8 cellular contexts compared by ENCODE assay signal in genomic region chr20:46690219-46691111, GRCh38. TPM values are rescaled to one million over a fixed set of nuclear protein-coding genes. Genes with fewer than 3 reads are reported as not detected.
DNase-seq lines count a peak whose midpoint lies in the region; ATAC-seq and TF ChIP-seq lines count a peak whose summit lies in the region.

No MANE protein-coding gene starts in this region.

- CTCF ChIA-PET in CD4-positive, alpha-beta T cell (lab: Charles Lee): no interaction called here

- peak overlapping the region; percentile 94 for H3K27ac Mint-ChIP-seq in CD4-positive, alpha-beta T cell

- H3K36me3 ChIP-seq in OCI-LY1 (ENCODE audit: insufficient read depth, low read length) (peaks cover 21% of the 10 kb centered on the region), neuron (ENCODE audit: insufficient read depth, low read length) (peaks cover 4% of the 10 kb centered on the region)

- DNase-seq in CD4-positive, alpha-beta T cell: no peak
- DNase-seq in ecto neural progenitor cell (ENCODE audit: low spot score) (peak; percentile 10), NCI-H1436 treated with DMSO at 0.1 percent for 48 hours (lab: John Stamatoyannopoulos, UW) (no peak), NCI-H510A treated with DMSO at 0.1 percent for 48 hours (lab: John Stamatoyannopoulos, UW) (no peak)
- DNase-seq in NK-92 treated with Interleukin-12 subunit alpha and Interleukin-12 subunit beta, amount 100 ng/mL, for 24 hours (lab: John Stamatoyannopoulos, UW): no peak

- H3K9me3 ChIP-seq in CD4-positive, alpha-beta T cell (ENCODE audit: control insufficient read depth, low read length): no peaks in the 10 kb centered on the region
- no peaks in the 10 kb centered on the region for H3K9me3 ChIP-seq in OCI-LY1 (ENCODE audit: low read length)
- no peaks in the 10 kb centered on the region for H3K9me3 ChIP-seq in neuron (ENCODE audit: low read length)

- H3K9me2 ChIP-seq in OCI-LY1 (ENCODE audit: low read depth, low read length): no peaks in the 10 kb centered on the region

- POLR2A ChIA-PET in CD4-positive, alpha-beta T cell (lab: Charles Lee): interaction anchor here (0.6 to 2.7 kb wide), 5 partner anchors 11 to 326 kb away, joined by 3 to 7 read pairs (median 3); partner anchors contain the start of gene ELMO2

- H3K27me3 ChIP-seq in CD4-positive, alpha-beta T cell (ENCODE audit: control insufficient read depth, insufficient read depth, low read length): no peaks in the 10 kb centered on the region
- H3K27me3 ChIP-seq in OCI-LY1 (ENCODE audit: insufficient read depth, low read length): no peaks in the 10 kb centered on the region
- H3K27me3 ChIP-seq in neuron (ENCODE audit: insufficient read depth, low read length): no peaks in the 10 kb centered on the region

- no peaks in the 10 kb centered on the region for H3K9me3 Mint-ChIP-seq in CD4-positive, alpha-beta T cell

- no peak for TF ChIP-seq CTCF in CD4-positive, alpha-beta T cell (IDR thresholded peaks at IDR 0.05)
- no peak for TF ChIP-seq CTCF in OCI-LY1 (IDR thresholded peaks at IDR 0.05; ENCODE audit: low read length)

- H2AFZ ChIP-seq in OCI-LY1 (ENCODE audit: low read length): peak overlapping the region; percentile 49
- no peak overlapping the region for H2AFZ ChIP-seq in neuron (ENCODE audit: low read depth, low read length)

- H3K36me3 Mint-ChIP-seq in CD4-positive, alpha-beta T cell (ENCODE audit: low read depth): peaks cover 26% of the 10 kb centered on the region

- ATAC-seq in CD4-positive, alpha-beta T cell (ENCODE audit: poor library complexity): no peak
- no peak for ATAC-seq in HG02884 (IDR thresholded peaks at IDR 0.05; ENCODE audit: unreplicated experiment)

- peaks cover 50% of the 10 kb centered on the region for H3K4me1 Mint-ChIP-seq in CD4-positive, alpha-beta T cell (ENCODE audit: low read depth)

- H3K79me2 ChIP-seq in OCI-LY1 (ENCODE audit: insufficient read depth, low read length): peaks cover 34% of the 10 kb centered on the region

- intact Hi-C loops in CD4-positive, alpha-beta T cell (cut with DNase I, micrococcal nuclease): no loop called here

- peak overlapping the region; percentile 90 for H3K9ac ChIP-seq in OCI-LY1 (ENCODE audit: low read length)

- H3F3A ChIP-seq in OCI-LY1 (ENCODE audit: insufficient read depth, low read length): no peaks in the 10 kb centered on the region

- H3K4me2 ChIP-seq in OCI-LY1 (ENCODE audit: low read length): peak overlapping the region; percentile 93

- peak overlapping the region; percentile 99 for H3K4me3 Mint-ChIP-seq in CD4-positive, alpha-beta T cell

- H3K4me3 ChIP-seq in OCI-LY1 (ENCODE audit: low read depth, low read length, poor library complexity, severe bottlenecking) (peak overlapping the region; percentile 92), neuron (ENCODE audit: low read length) (peak overlapping the region; percentile 58)

- H3K27ac ChIP-seq in CD4-positive, alpha-beta T cell (ENCODE audit: low read depth, low read length): no peak overlapping the region
- no peak overlapping the region for H3K27ac ChIP-seq in OCI-LY1 (ENCODE audit: low read depth, low read length, poor library complexity, severe bottlenecking)

- no peaks in the 10 kb centered on the region for H4K20me1 ChIP-seq in OCI-LY1 (ENCODE audit: insufficient read depth, low read length)

- H3K4me1 ChIP-seq in OCI-LY1 (ENCODE audit: insufficient read depth, low read length, severe bottlenecking) (peaks cover 33% of the 10 kb centered on the region), neuron (ENCODE audit: insufficient read depth, low read length) (peaks cover 32% of the 10 kb centered on the region)

- H3K27me3 Mint-ChIP-seq in CD4-positive, alpha-beta T cell: no peaks in the 10 kb centered on the region

RNA-seq across cellular contexts. Expression of gene TP53RK, which starts 1.2 kb away (rescaled TPM):
- 1 to 10 TPM; 3.9 to 4.5 TPM for total RNA-seq in CD4-positive, alpha-beta T cell

RNA-seq across cellular contexts. Expression of gene SLC2A10, which starts 19.0 kb away (rescaled TPM):
- not detected for total RNA-seq in CD4-positive, alpha-beta T cell

RNA-seq across cellular contexts. Expression of gene SLC13A3, which starts 39.2 kb away (rescaled TPM):
- under 1 TPM in 1 of 2 experiments, not detected in 1; 0.28 TPM for total RNA-seq in CD4-positive, alpha-beta T cell
